Comparison of ENCODE assay signal across 9 cellular contexts in the genomic region with DNA sequence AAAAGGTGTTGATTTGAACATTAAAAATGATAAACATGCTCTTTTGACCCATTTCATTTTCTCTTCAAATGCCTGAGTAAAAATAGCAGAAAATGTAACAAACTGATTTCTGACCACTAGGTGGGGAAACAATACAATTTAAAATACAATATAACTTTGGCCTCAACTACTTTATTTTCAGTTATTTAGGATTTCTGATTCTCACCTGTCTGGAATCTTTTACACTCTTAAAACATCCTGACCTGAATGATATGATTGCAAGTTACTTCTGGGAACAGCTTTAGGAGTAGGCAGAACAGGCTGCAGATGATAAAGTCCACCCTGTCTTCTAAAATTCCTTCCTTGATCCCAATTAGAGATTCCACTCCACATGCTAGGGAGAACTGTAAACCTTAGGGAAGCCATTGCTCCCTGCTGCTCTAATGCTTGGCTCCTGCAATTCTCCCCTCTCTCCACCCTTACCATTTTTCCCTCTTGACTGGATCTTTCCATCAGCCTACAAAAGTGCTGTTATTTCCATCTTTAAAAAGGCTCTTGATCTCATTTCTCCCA.
DNase-seq lines count a peak whose midpoint lies in the region; ATAC-seq and TF ChIP-seq lines count a peak whose summit lies in the region.
"Had no signal": no experiment of that assay in that cellular context is flagged by ENCODE, and none has a peak within 500 bp of the region (broad histone marks: within the 10 kb centered on the region; RNA-seq: fewer than 3 reads in every experiment).

No MANE protein-coding gene starts in this region.

- no peaks in the 10 kb centered on the region for H4K20me1 ChIP-seq in H9 (ENCODE audit: control insufficient read depth, insufficient read depth, insufficient read length)
- H4K20me1 ChIP-seq in hepatocyte (ENCODE audit: insufficient read depth, poor library complexity, severe bottlenecking): no peaks in the 10 kb centered on the region

- H3K9me3 ChIP-seq in H9 (ENCODE audit: control insufficient read depth, low read depth, low read length): no peaks in the 10 kb centered on the region
- H3K9me3 ChIP-seq in hepatocyte (ENCODE audit: low read depth): no peaks in the 10 kb centered on the region

- TF ChIP-seq CTCF in AG10803 (conservative IDR thresholded peaks at IDR 0.05; ENCODE audit: low read length) (peak; percentile 52), H9 (conservative IDR thresholded peaks at IDR 0.05) (peak; percentile 59; the same call in 2 of the 3 replicates), VCaP (conservative IDR thresholded peaks at IDR 0.05) (peak; percentile 61), hepatocyte (IDR thresholded peaks at IDR 0.05; ENCODE audit: poor library complexity) (peak; percentile 48)

- no peak overlapping the region for H2AK5ac ChIP-seq in H9 (ENCODE audit: insufficient read length, low read length)

- H3K4me1 ChIP-seq in H9 (ENCODE audit: insufficient read depth, low read length) (no peaks in the 10 kb centered on the region), hepatocyte (ENCODE audit: insufficient read depth) (no peaks in the 10 kb centered on the region)

- no peak overlapping the region for H4K91ac ChIP-seq in H9 (ENCODE audit: insufficient read length, low read depth, low read length)

- H3K4me3 ChIP-seq in AG10803 (ENCODE audit: low read length): no peak overlapping the region
- no peak overlapping the region for H3K4me3 ChIP-seq in hepatocyte

- H3K23me2 ChIP-seq in H9 (ENCODE audit: insufficient read length, low read depth, low read length, poor library complexity, severe bottlenecking): no peaks in the 10 kb centered on the region

- no peak overlapping the region for H3K9ac ChIP-seq in H9 (ENCODE audit: extremely low read depth, insufficient read length, low read length)

- no peak overlapping the region for H3K56ac ChIP-seq in H9 (ENCODE audit: insufficient read length, low read depth, low read length)

- H2BK5ac ChIP-seq in H9 (ENCODE audit: insufficient read length, low read length): no peak overlapping the region

- H3K4me1 Mint-ChIP-seq in H9: peaks cover 0 to 12% of the 10 kb centered on the region in 2 experiments

- H3K18ac ChIP-seq in H9 (ENCODE audit: insufficient read length, low read depth, low read length): no peak overlapping the region

- no peak overlapping the region for H4K8ac ChIP-seq in H9 (replicated peaks; ENCODE audit: insufficient read length, low read depth, low read length)

- no peak for ATAC-seq in HG02938 (IDR thresholded peaks at IDR 0.05; ENCODE audit: unreplicated experiment)
- ATAC-seq: stimulated activated naive CD8-positive, alpha-beta T cell treated with anti-CD3 and anti-CD28 coated beads, Interleukin-15, Interleukin-2, amounts not matched to agents 100 U/mL and 50 U/mL, for 24 hours had no signal

- H2AFZ ChIP-seq in H9 (ENCODE audit: low read length): no peak overlapping the region
- H2AFZ ChIP-seq in hepatocyte: no peak overlapping the region

- H3K27ac ChIP-seq in H9 (ENCODE audit: insufficient read length, low read depth, low read length) (no peak overlapping the region), VCaP (no peak overlapping the region), hepatocyte (no peak overlapping the region)

- H3K27me3 ChIP-seq in H9 (ENCODE audit: insufficient read depth, low read length) (no peaks in the 10 kb centered on the region), hepatocyte (no peaks in the 10 kb centered on the region)

- no peaks in the 10 kb centered on the region for H3K79me2 ChIP-seq in H9 (ENCODE audit: insufficient read depth, low read length)
- no peaks in the 10 kb centered on the region for H3K79me2 ChIP-seq in hepatocyte

- no peaks in the 10 kb centered on the region for H3K27me3 Mint-ChIP-seq in H9 (ENCODE audit: low read depth)

- H3K4me2 ChIP-seq in H9 (ENCODE audit: insufficient read depth, insufficient read length, low read length) (no peak overlapping the region), hepatocyte (no peak overlapping the region)

- no peak overlapping the region for H2BK12ac ChIP-seq in H9 (ENCODE audit: insufficient read length, low read depth, low read length)

- no peak overlapping the region for H4K5ac ChIP-seq in H9 (ENCODE audit: insufficient read length, low read depth, low read length)

- no peak overlapping the region for H2BK20ac ChIP-seq in H9 (ENCODE audit: low read depth, low read length, poor library complexity, severe bottlenecking)

- H3K14ac ChIP-seq in H9 (ENCODE audit: insufficient read depth, low read length): no peak overlapping the region

- no peaks in the 10 kb centered on the region; a peak in 1 of 5 replicates for H3K9me3 Mint-ChIP-seq in H9

- H3K4ac ChIP-seq in H9 (ENCODE audit: low read depth, low read length): no peak overlapping the region

- no peak overlapping the region for H3T11ph ChIP-seq in H9 (ENCODE audit: low read length)

- H3K4me3 Mint-ChIP-seq in H9: no peak overlapping the region

- no peak overlapping the region for H2BK120ac ChIP-seq in H9 (ENCODE audit: low read depth, low read length, poor library complexity, severe bottlenecking)

- H3K36me3 ChIP-seq in hepatocyte (replicated peaks; ENCODE audit: insufficient read depth, low read depth): no peaks in the 10 kb centered on the region

- DNase-seq in AG10803 (ENCODE audit: low read depth) (peak; percentile 20), H9 (no peak), hepatocyte (ENCODE audit: low spot score) (no peak), NCI-H2029 (lab: John Stamatoyannopoulos, UW) (no peak), germinal center (ENCODE audit: low spot score) (no peak), GDM1 (lab: John Stamatoyannopoulos, UW) (no peak)
- DNase-seq: stimulated activated naive CD8-positive, alpha-beta T cell treated with anti-CD3 and anti-CD28 coated beads, Interleukin-15, Interleukin-2, amounts not matched to agents 100 U/mL and 50 U/mL, for 24 hours had no signal

- H3K23ac ChIP-seq in H9 (ENCODE audit: insufficient read length, low read depth, low read length): no peak overlapping the region

- no peak overlapping the region for H3K27ac Mint-ChIP-seq in H9

- H3K79me1 ChIP-seq in H9 (ENCODE audit: insufficient read depth, low read depth, low read length, poor library complexity, severe bottlenecking): no peaks in the 10 kb centered on the region

- no peaks in the 10 kb centered on the region for H3K36me3 Mint-ChIP-seq in H9 (ENCODE audit: insufficient read depth in 1 of 3, low read depth in 3 of 3)

- H2BK15ac ChIP-seq in H9 (ENCODE audit: low read depth, low read length): no peak overlapping the region

- H3K9me2 ChIP-seq in hepatocyte (replicated peaks; ENCODE audit: insufficient read depth): no peaks in the 10 kb centered on the region
